8 cellular contexts compared by ENCODE assay signal in genomic region chr6:19837511-19838441, GRCh38. TPM values are rescaled to one million over a fixed set of nuclear protein-coding genes. Genes with fewer than 3 reads are reported as not detected.
A peak's percentile ranks its signal among the peaks of the same experiment; 100 is the strongest.
DNase-seq lines count a peak whose midpoint lies in the region; ATAC-seq and TF ChIP-seq lines count a peak whose summit lies in the region.

No MANE protein-coding gene starts in this region.

- no peaks in the 10 kb centered on the region for H3K9me3 ChIP-seq in sigmoid colon

- no peak for TF ChIP-seq POLR2A in sigmoid colon (IDR thresholded peaks at IDR 0.05)

- H3K27ac ChIP-seq in sigmoid colon: peak overlapping the region; percentile 91 to 95 (median 92)

- DNase-seq in H4 (ENCODE audit: low spot score): peak; percentile 20
- peak; percentile 26 for DNase-seq in SW480 (ENCODE audit: low spot score)
- peak; percentile 61 for DNase-seq in left ventricle myocardium superior
- peak; percentile 68 for DNase-seq in sigmoid colon
- DNase-seq in NCI-H2107 (lab: John Stamatoyannopoulos, UW): no peak
- no peak for DNase-seq in central memory CD4-positive, alpha-beta T cell
- DNase-seq in T1000 (lab: John Stamatoyannopoulos, UW): no peak

- ATAC-seq in left ventricle myocardium superior (peak; percentile 42), HG03571 (IDR thresholded peaks at IDR 0.05; ENCODE audit: unreplicated experiment) (no peak)

- no peak for TF ChIP-seq EP300 in sigmoid colon (IDR thresholded peaks at IDR 0.05)

- peaks cover 0 to 6% (median 0%) of the 10 kb centered on the region in 3 donors for H3K27me3 ChIP-seq in sigmoid colon

- intact Hi-C loops in left ventricle myocardium superior (cut with micrococcal nuclease): no loop called here
- intact Hi-C loops in sigmoid colon (cut with DNase I): loop anchor here (1.0 to 10.0 kb wide), 3 partner anchors 33 to 1757 kb away; partner anchors contain the start of gene SOX4

- H3K4me3 ChIP-seq in sigmoid colon: peak overlapping the region; percentile 61 to 88 (median 81)

- no peak for TF ChIP-seq CTCF in sigmoid colon (IDR thresholded peaks at IDR 0.05)

- 2 to 3% methylated on average over 122 of the region's 122 CpGs for WGBS in sigmoid colon, 2 donors

- H3K36me3 ChIP-seq in sigmoid colon: no peaks in the 10 kb centered on the region

- H3K4me1 ChIP-seq in sigmoid colon: peaks cover 0 to 18% (median 7%) of the 10 kb centered on the region in 4 donors

RNA-seq across cellular contexts. Expression of gene ID4, which starts 0.6 kb away (rescaled TPM):
- 4.3 and 5.5 TPM in 2 replicates for total RNA-seq in H4 (2014; rRNA removed; shearing (Covaris generic))
- 3.0 TPM for total RNA-seq in left ventricle myocardium superior
- total RNA-seq in sigmoid colon: 1 to 10 TPM; 5.3 to 9.1 (median 7.1) TPM
- 1 to 10 TPM; 4.2 to 4.4 (median 4.2) TPM for polyA plus RNA-seq in sigmoid colon

Comparison
In these comparisons a context has a peak if more than half of its experiments do, and no peak if none do; other contexts are left out.
1. DNase-seq: peak in H4 (single experiment), SW480 (single experiment), left ventricle myocardium superior (single experiment) and sigmoid colon (single experiment); none in NCI-H2107 (single experiment), central memory CD4-positive, alpha-beta T cell (single experiment) and T1000 (single experiment).